In the genomic region with DNA sequence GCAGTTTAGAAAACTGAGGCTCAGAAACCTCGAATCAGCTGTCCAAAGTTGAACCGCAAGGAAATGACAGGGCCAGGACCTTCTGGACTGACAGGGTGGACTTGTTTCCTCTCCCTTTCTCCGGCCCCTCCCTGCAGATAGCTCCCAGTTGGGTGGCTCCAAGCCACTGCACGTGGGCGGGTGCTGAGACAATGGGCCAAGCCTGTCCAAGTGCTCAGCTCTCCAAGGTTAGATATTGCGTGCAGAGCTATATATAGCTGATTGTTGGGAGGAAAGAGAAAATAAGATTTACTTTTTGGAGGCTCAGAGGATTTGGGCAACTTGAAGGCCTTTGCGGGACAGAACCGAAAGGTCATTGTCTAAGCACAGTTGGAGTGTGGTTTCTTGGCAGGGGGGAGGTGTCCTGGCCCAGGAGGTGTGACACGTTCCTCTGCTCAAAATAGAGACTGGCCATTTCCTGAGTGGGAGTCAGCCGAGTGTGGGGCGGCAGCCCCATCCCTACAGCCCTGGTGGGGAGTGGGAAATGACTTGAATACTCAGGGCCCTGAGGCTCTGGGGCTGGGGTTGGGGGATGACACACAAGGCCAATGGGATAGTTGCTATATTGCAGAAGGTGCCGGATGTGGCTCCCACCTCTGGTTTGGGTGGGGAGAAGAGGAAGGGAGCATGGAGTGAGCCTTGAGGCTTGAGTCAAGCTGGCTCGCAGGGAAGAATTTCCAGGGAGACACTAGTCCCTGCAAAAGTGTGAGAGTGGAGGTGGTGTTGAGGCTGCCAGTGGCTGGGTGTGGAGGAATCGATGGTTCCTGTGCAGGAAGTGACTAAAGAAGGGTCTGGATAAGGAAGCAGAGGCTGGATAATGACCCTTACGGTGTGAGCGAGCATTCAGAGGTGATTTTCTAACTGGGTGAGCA, we compare ENCODE assay signal across 1 cellular context.
TF ChIP-seq lines count a peak whose summit lies in the region.

No MANE protein-coding gene starts in this region.

TF ChIP-seq in K562, 482 proteins besides CTCF, POLR2A, EP300 and RAD21 (continued from another document):
- TF ChIP-seq, protein P1, sequence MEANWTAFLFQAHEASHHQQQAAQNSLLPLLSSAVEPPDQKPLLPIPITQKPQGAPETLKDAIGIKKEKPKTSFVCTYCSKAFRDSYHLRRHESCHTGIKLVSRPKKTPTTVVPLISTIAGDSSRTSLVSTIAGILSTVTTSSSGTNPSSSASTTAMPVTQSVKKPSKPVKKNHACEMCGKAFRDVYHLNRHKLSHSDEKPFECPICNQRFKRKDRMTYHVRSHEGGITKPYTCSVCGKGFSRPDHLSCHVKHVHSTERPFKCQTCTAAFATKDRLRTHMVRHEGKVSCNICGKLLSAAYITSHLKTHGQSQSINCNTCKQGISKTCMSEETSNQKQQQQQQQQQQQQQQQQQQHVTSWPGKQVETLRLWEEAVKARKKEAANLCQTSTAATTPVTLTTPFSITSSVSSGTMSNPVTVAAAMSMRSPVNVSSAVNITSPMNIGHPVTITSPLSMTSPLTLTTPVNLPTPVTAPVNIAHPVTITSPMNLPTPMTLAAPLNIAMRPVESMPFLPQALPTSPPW (CRISPR knock-in tag; IDR thresholded peaks at IDR 0.05): peak; percentile 75
- TF ChIP-seq HDAC2 (IDR thresholded peaks at IDR 0.05): 0 out of 2 replicates have a peak, but pooled peaks have one; percentile 38
- no peak for TF ChIP-seq PRPF4 (IDR thresholded peaks at IDR 0.05; ENCODE audit: insufficient read depth, low read depth, low read length, poor library complexity, severe bottlenecking)
- TF ChIP-seq ZBTB11 (CRISPR knock-in tag; IDR thresholded peaks at IDR 0.05): no peak
- TF ChIP-seq IRF9 (tag; IDR thresholded peaks at IDR 0.05): no peak
- peak in 1 of 2 experiments; percentile 52; a peak in 2 of 4 replicates for TF ChIP-seq MAZ (CRISPR knock-in tag; conservative IDR thresholded peaks at IDR 0.05 in 1 of 2, IDR thresholded peaks at IDR 0.05 in 1 of 2)
- TF ChIP-seq KLF13 (tag; IDR thresholded peaks at IDR 0.05; ENCODE audit: borderline replicate concordance, low read depth): peak; percentile 28; the same call in 1 of the 2 replicates
- TF ChIP-seq, protein P2, sequence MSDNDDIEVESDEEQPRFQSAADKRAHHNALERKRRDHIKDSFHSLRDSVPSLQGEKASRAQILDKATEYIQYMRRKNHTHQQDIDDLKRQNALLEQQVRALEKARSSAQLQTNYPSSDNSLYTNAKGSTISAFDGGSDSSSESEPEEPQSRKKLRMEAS (CRISPR knock-in tag; IDR thresholded peaks at IDR 0.05): peak; percentile 82
- TF ChIP-seq BHLHE40 (IDR thresholded peaks at IDR 0.05; ENCODE audit: low read length): peak; percentile 83
- peak; percentile 52 for TF ChIP-seq CXXC5 (CRISPR knock-in tag; IDR thresholded peaks at IDR 0.05)
- 0 out of 2 replicates have a peak, but pooled peaks have one; percentile 49 for TF ChIP-seq LEF1 (IDR thresholded peaks at IDR 0.05)
- TF ChIP-seq, protein P3, sequence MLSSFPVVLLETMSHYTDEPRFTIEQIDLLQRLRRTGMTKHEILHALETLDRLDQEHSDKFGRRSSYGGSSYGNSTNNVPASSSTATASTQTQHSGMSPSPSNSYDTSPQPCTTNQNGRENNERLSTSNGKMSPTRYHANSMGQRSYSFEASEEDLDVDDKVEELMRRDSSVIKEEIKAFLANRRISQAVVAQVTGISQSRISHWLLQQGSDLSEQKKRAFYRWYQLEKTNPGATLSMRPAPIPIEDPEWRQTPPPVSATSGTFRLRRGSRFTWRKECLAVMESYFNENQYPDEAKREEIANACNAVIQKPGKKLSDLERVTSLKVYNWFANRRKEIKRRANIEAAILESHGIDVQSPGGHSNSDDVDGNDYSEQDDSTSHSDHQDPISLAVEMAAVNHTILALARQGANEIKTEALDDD (IDR thresholded peaks at IDR 0.05): no peak
- peak; percentile 59; the same call in 1 of the 2 replicates for TF ChIP-seq MEF2A (IDR thresholded peaks at IDR 0.05; ENCODE audit: control insufficient read depth, low read depth, low read length)
- TF ChIP-seq RBBP5 (IDR thresholded peaks at IDR 0.05; ENCODE audit: borderline replicate concordance, insufficient read depth, low read length, poor library complexity, severe bottlenecking): no peak
- TF ChIP-seq EP400 (IDR thresholded peaks at IDR 0.05): 0 out of 2 replicates have a peak, but pooled peaks have one; percentile 22
- TF ChIP-seq BCOR (IDR thresholded peaks at IDR 0.05): no peak
- TF ChIP-seq TCF3 (CRISPR knock-in tag; IDR thresholded peaks at IDR 0.05): 0 out of 2 replicates have a peak, but pooled peaks have one; percentile 11
- no peak for TF ChIP-seq PREB (CRISPR knock-in tag; IDR thresholded peaks at IDR 0.05)
- TF ChIP-seq ATF7 (IDR thresholded peaks at IDR 0.05): peak; percentile 43; the same call in 1 of the 2 replicates
- no peak for TF ChIP-seq ZBTB7A (IDR thresholded peaks at IDR 0.05; ENCODE audit: borderline replicate concordance, control insufficient read depth, low read depth, low read length)
- no peak for TF ChIP-seq E2F5 (CRISPR knock-in tag; IDR thresholded peaks at IDR 0.05)
- no peak for TF ChIP-seq PHTF2 (CRISPR knock-in tag; IDR thresholded peaks at IDR 0.05)
- TF ChIP-seq, protein P4, sequence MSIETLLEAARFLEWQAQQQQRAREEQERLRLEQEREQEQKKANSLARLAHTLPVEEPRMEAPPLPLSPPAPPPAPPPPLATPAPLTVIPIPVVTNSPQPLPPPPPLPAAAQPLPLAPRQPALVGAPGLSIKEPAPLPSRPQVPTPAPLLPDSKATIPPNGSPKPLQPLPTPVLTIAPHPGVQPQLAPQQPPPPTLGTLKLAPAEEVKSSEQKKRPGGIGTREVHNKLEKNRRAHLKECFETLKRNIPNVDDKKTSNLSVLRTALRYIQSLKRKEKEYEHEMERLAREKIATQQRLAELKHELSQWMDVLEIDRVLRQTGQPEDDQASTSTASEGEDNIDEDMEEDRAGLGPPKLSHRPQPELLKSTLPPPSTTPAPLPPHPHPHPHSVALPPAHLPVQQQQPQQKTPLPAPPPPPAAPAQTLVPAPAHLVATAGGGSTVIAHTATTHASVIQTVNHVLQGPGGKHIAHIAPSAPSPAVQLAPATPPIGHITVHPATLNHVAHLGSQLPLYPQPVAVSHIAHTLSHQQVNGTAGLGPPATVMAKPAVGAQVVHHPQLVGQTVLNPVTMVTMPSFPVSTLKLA (conservative IDR thresholded peaks at IDR 0.05): peak; percentile 41 to 71; a peak in 3 of 4 replicates
- TF ChIP-seq ZBED1 (IDR thresholded peaks at IDR 0.05): no peak
- TF ChIP-seq ARID1B (IDR thresholded peaks at IDR 0.05): no peak
- TF ChIP-seq CHAMP1 (IDR thresholded peaks at IDR 0.05): no peak
- peak; percentile 39 for TF ChIP-seq MEIS2 (IDR thresholded peaks at IDR 0.05; ENCODE audit: partially characterized antibody)
- no peak for TF ChIP-seq PCBP1 (IDR thresholded peaks at IDR 0.05; ENCODE audit: low read depth, low read length, poor library complexity, severe bottlenecking)
- no peak for TF ChIP-seq ZNF134 (CRISPR knock-in tag; conservative IDR thresholded peaks at IDR 0.05)
- no peak for TF ChIP-seq ZBTB17 (CRISPR knock-in tag; IDR thresholded peaks at IDR 0.05)
- TF ChIP-seq, protein P5, sequence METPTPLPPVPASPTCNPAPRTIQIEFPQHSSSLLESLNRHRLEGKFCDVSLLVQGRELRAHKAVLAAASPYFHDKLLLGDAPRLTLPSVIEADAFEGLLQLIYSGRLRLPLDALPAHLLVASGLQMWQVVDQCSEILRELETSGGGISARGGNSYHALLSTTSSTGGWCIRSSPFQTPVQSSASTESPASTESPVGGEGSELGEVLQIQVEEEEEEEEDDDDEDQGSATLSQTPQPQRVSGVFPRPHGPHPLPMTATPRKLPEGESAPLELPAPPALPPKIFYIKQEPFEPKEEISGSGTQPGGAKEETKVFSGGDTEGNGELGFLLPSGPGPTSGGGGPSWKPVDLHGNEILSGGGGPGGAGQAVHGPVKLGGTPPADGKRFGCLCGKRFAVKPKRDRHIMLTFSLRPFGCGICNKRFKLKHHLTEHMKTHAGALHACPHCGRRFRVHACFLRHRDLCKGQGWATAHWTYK (CRISPR knock-in tag; IDR thresholded peaks at IDR 0.05): no peak; the same call in 1 of the 2 replicates
- TF ChIP-seq MCM5 (IDR thresholded peaks at IDR 0.05; ENCODE audit: low read depth): no peak
- TF ChIP-seq ESRRB (CRISPR knock-in tag; IDR thresholded peaks at IDR 0.05; ENCODE audit: borderline replicate concordance): no peak
- TF ChIP-seq, protein P6, sequence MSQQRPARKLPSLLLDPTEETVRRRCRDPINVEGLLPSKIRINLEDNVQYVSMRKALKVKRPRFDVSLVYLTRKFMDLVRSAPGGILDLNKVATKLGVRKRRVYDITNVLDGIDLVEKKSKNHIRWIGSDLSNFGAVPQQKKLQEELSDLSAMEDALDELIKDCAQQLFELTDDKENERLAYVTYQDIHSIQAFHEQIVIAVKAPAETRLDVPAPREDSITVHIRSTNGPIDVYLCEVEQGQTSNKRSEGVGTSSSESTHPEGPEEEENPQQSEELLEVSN (IDR thresholded peaks at IDR 0.05; ENCODE audit: borderline replicate concordance in 1 of 2, extremely low read depth in 1 of 2, insufficient read depth in 1 of 2, insufficient read length in 1 of 2, low read depth in 1 of 2, low read length in 1 of 2, poor library complexity in 1 of 2, severe bottlenecking in 1 of 2): peak; percentile 28 to 30
- no peak for TF ChIP-seq ZNF133 (CRISPR knock-in tag; IDR thresholded peaks at IDR 0.05)
- TF ChIP-seq, protein P7, sequence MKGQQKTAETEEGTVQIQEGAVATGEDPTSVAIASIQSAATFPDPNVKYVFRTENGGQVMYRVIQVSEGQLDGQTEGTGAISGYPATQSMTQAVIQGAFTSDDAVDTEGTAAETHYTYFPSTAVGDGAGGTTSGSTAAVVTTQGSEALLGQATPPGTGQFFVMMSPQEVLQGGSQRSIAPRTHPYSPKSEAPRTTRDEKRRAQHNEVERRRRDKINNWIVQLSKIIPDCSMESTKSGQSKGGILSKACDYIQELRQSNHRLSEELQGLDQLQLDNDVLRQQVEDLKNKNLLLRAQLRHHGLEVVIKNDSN (CRISPR knock-in tag; IDR thresholded peaks at IDR 0.05): peak; percentile 60
- no peak for TF ChIP-seq HDAC6 (IDR thresholded peaks at IDR 0.05; ENCODE audit: low read depth, low read length)
- peak; percentile 77 for TF ChIP-seq MYC (IDR thresholded peaks at IDR 0.05; ENCODE audit: low read depth, low read length)
- TF ChIP-seq MYC (CRISPR knock-in tag; IDR thresholded peaks at IDR 0.05; ENCODE audit: borderline replicate concordance, low read depth): no peak
- TF ChIP-seq ELF4 (CRISPR knock-in tag; IDR thresholded peaks at IDR 0.05): no peak
